ENCODE assay signal across 8 cellular contexts in the genomic region with DNA sequence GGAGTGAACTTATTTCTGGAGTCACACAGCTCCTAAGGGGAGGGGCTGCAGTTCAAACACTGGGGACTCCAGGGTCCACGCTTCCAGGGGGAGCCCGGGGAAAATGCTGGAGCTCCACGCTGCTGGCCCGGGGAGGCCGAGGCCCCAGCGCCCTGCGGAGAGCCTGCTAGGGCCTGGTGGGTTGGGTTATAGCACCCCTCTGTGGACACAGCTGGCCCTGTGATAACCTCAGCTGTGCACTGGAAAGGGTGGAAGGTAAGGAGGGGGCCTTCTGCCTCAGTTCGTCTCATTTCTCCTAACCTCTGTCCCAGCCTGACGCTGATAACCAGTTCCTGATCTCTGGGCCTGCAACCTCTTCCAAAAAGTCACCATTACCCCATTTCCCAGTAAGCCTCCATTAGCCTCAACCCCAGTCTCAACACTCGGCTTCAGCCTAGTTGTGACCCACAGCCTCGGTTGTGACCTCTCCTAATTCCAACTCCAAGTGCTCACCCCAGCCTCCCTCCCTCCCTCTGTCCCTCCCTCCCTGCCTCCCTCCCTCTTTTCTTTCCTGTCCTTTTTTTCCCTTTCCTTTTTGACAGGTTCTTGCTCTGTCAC. TPM values are rescaled to one million over a fixed set of nuclear protein-coding genes. Genes with fewer than 3 reads are reported as not detected.
DNase-seq lines count a peak whose midpoint lies in the region; ATAC-seq and TF ChIP-seq lines count a peak whose summit lies in the region.

No MANE protein-coding gene starts in this region.

- TF ChIP-seq CTCF in foreskin fibroblast (IDR thresholded peaks at IDR 0.05; ENCODE audit: low read depth, low read length) (peak; percentile 70), omental fat pad (IDR thresholded peaks at IDR 0.05) (peak in 1 of 3 donors; percentile 6)

- no peak overlapping the region for H3K4me3 ChIP-seq in foreskin fibroblast (ENCODE audit: low read depth in 1 of 2, low read length in 2 of 2)

- DNase-seq in NCI-H748 (lab: John Stamatoyannopoulos, UW; ENCODE audit: unreplicated experiment), result peak; percentile 9
- no peak for DNase-seq in NCI-H748 treated with DMSO at 0.1 percent for 48 hours (lab: John Stamatoyannopoulos, UW)
- DNase-seq in NCI-H2171 (lab: John Stamatoyannopoulos, UW), result peak; percentile 30
- peak; percentile 30 for DNase-seq in activated effector memory CD4-positive, alpha-beta T cell treated with Interleukin-2 at 50 U/mL for 16 hours
- DNase-seq in foreskin fibroblast, result peak; percentile 60 to 84
- DNase-seq in omental fat pad (ENCODE audit: low spot score), result no peak
- DNase-seq in cortex of kidney (lab: John Stamatoyannopoulos, UW), result no peak
- DNase-seq in GDM1 (lab: John Stamatoyannopoulos, UW), result no peak

- ATAC-seq in omental fat pad (ENCODE audit: low FRiP score), result peak; percentile 49

RNA-seq across cellular contexts. Expression of a gene that starts 7.1 kb away (rescaled TPM):
- 10 to 100 TPM; 36.8 to 97.9 (median 72.8) TPM for total RNA-seq in omental fat pad

RNA-seq across cellular contexts. Expression of a gene that starts 13.4 kb away (rescaled TPM):
- not detected for total RNA-seq in omental fat pad

Comparison
In these comparisons a context has a peak if more than half of its experiments do, and no peak if none do; other contexts are left out.
1. DNase-seq: peak in NCI-H748 (single experiment), NCI-H2171 (single experiment), activated effector memory CD4-positive, alpha-beta T cell treated with Interleukin-2 at 50 U/mL for 16 hours (single experiment) and foreskin fibroblast (2 of 2); none in NCI-H748 treated with DMSO at 0.1 percent for 48 hours (single experiment), omental fat pad (single experiment), cortex of kidney (single experiment) and GDM1 (single experiment).